In genomic region chr5:27475063-27475462, GRCh38 we compare ENCODE assay signal across 1 cellular context.
TF ChIP-seq lines count a peak whose summit lies in the region.

No MANE protein-coding gene starts in this region.

TF ChIP-seq in A549, 52 proteins besides CTCF, POLR2A, EP300 and RAD21 (continued from another document):
- no peak for TF ChIP-seq ATOH8 (CRISPR knock-in tag; IDR thresholded peaks at IDR 0.05; ENCODE audit: low read depth)
- no peak for TF ChIP-seq HOXB5 (CRISPR knock-in tag; IDR thresholded peaks at IDR 0.05)
- no peak for TF ChIP-seq CBX8 (IDR thresholded peaks at IDR 0.05)
- no peak for TF ChIP-seq CEBPB (IDR thresholded peaks at IDR 0.05)
- TF ChIP-seq REST (IDR thresholded peaks at IDR 0.05): no peak
- no peak for TF ChIP-seq E2F6 (IDR thresholded peaks at IDR 0.05; ENCODE audit: borderline replicate concordance, low read depth)
